ENCODE assay signal across 8 cellular contexts in the genomic region with DNA sequence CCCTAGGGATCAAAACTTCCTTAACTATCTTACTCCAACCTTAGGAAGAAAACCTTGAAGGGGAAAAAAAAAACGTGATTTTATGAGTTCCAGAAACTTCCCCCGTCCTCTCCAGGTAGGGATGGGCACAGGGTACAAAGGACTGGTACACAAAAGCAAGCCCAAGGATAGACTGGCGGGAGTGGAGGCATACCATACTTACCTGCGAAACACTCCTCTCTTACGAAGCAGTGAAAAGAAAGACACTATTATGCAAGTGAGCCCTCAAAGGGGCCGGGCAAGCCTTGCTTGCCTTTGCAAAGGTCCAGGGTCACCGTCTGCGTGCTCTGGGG. TPM values are rescaled to one million over a fixed set of nuclear protein-coding genes. Genes with fewer than 3 reads are reported as not detected.
DNase-seq lines count a peak whose midpoint lies in the region; ATAC-seq lines count a peak whose summit lies in the region.

No MANE protein-coding gene starts in this region.

- H3K4me1 ChIP-seq in ectodermal cell (ENCODE audit: control insufficient read depth, insufficient read depth, low read length) = peaks cover 4% of the 10 kb centered on the region
- H3K4me1 ChIP-seq in mononuclear cell (ENCODE audit: insufficient read depth, low read length) = no peaks in the 10 kb centered on the region
- H3K4me1 ChIP-seq in aorta (ENCODE audit: control insufficient read depth in 1 of 2, insufficient read depth in 2 of 2, low read length in 2 of 2) = no peaks in the 10 kb centered on the region

- H3K27ac ChIP-seq in ectodermal cell (ENCODE audit: insufficient read depth, low read depth, low read length, poor library complexity, severe bottlenecking) = peak overlapping the region; percentile 85
- no peak overlapping the region for H3K27ac ChIP-seq in aorta (ENCODE audit: low read depth in 1 of 2, low read length in 2 of 2)

- WGBS in ectodermal cell, 2 experiments = 3 to 4% methylated on average over 7 to 8 of the region's 8 CpGs
- 17 to 28% methylated on average over 8 of the region's 8 CpGs for WGBS in aorta, 2 donors

- peak overlapping the region; percentile 57 for H3K4me3 ChIP-seq in ectodermal cell (ENCODE audit: insufficient read depth, low read depth, low read length)
- H3K4me3 ChIP-seq in mononuclear cell (ENCODE audit: low read length) = peak overlapping the region; percentile 31
- H3K4me3 ChIP-seq in aorta (ENCODE audit: low read length in 2 of 2) = peak overlapping the region in 1 of 2 donors; percentile 52

- H3K9me3 ChIP-seq in ectodermal cell (ENCODE audit: control insufficient read depth, low read length) (no peaks in the 10 kb centered on the region), mononuclear cell (ENCODE audit: low read depth, low read length) (no peaks in the 10 kb centered on the region), aorta (ENCODE audit: control insufficient read depth, low read length) (no peaks in the 10 kb centered on the region)

- H3K27me3 Mint-ChIP-seq in activated naive CD4-positive, alpha-beta T cell treated with anti-CD3 and anti-CD28 coated beads, Interleukin-2, amount 50 U/mL, for 24 hours = peaks cover 4% of the 10 kb centered on the region

- intact Hi-C loops in aorta (cut with DNase I) = no loop called here

- peaks cover 14% of the 10 kb centered on the region for H3K4me1 Mint-ChIP-seq in activated naive CD4-positive, alpha-beta T cell treated with anti-CD3 and anti-CD28 coated beads, Interleukin-2, amount 50 U/mL, for 24 hours

- H3K27me3 ChIP-seq in ectodermal cell (ENCODE audit: control insufficient read depth, insufficient read depth, low read length, poor library complexity, severe bottlenecking) (no peaks in the 10 kb centered on the region), mononuclear cell (ENCODE audit: insufficient read depth, low read length) (peaks cover 30% of the 10 kb centered on the region), aorta (ENCODE audit: control insufficient read depth in 1 of 2, insufficient read depth in 2 of 2, low read length in 1 of 2) (no peaks in the 10 kb centered on the region)

- H3K36me3 Mint-ChIP-seq in activated naive CD4-positive, alpha-beta T cell treated with anti-CD3 and anti-CD28 coated beads, Interleukin-2, amount 50 U/mL, for 24 hours = no peaks in the 10 kb centered on the region

- DNase-seq in activated naive CD4-positive, alpha-beta T cell treated with Interleukin-2 at 50 U/mL for 16 hours = no peak
- DNase-seq in aorta (no peak), mesenteric fat pad (ENCODE audit: low spot score) (no peak)

- H3K27ac Mint-ChIP-seq in activated naive CD4-positive, alpha-beta T cell treated with anti-CD3 and anti-CD28 coated beads, Interleukin-2, amount 50 U/mL, for 24 hours = no peak overlapping the region

- ATAC-seq in aorta (ENCODE audit: low FRiP score) (peak; percentile 43), GM19452 (IDR thresholded peaks at IDR 0.05; ENCODE audit: unreplicated experiment) (no peak), HG02610 (IDR thresholded peaks at IDR 0.05; ENCODE audit: unreplicated experiment) (no peak)

- no peaks in the 10 kb centered on the region for H3K9me3 Mint-ChIP-seq in activated naive CD4-positive, alpha-beta T cell treated with anti-CD3 and anti-CD28 coated beads, Interleukin-2, amount 50 U/mL, for 24 hours

- H3K36me3 ChIP-seq in ectodermal cell (ENCODE audit: control insufficient read depth, insufficient read depth, low read length) (peaks cover 8% of the 10 kb centered on the region), aorta (ENCODE audit: control insufficient read depth in 1 of 2, insufficient read depth in 2 of 2, low read length in 1 of 2) (no peaks in the 10 kb centered on the region)

- peak overlapping the region; percentile 96 for H3K4me3 Mint-ChIP-seq in activated naive CD4-positive, alpha-beta T cell treated with anti-CD3 and anti-CD28 coated beads, Interleukin-2, amount 50 U/mL, for 24 hours

RNA-seq across cellular contexts. Expression of gene TSPAN6, which starts 0.7 kb away (rescaled TPM):
- 161 TPM for polyA plus RNA-seq in ectodermal cell (2013, experiment 1 of 4)
- polyA plus RNA-seq in ectodermal cell (2013, experiment 2 of 4) = 173 TPM
- 115 TPM for polyA plus RNA-seq in ectodermal cell (2013, experiment 3 of 4)
- polyA plus RNA-seq in ectodermal cell (2013, experiment 4 of 4) = 134 TPM
- total RNA-seq in mononuclear cell (0.94 TPM), aorta (10 to 100 TPM in 1 of 2 donors, 1 to 10 TPM in 1; 9.5 to 12.2 TPM), mesenteric fat pad (34.7 TPM)
- 1 to 10 TPM; 5.6 to 8.9 TPM for polyA plus RNA-seq in aorta

RNA-seq across cellular contexts. Expression of gene SRPX2, which starts 8.0 kb away (rescaled TPM):
- polyA plus RNA-seq in ectodermal cell (2013, experiment 1 of 4) = 0.72 TPM
- 0.28 TPM for polyA plus RNA-seq in ectodermal cell (2013, experiment 2 of 4)
- 0.64 TPM for polyA plus RNA-seq in ectodermal cell (2013, experiment 3 of 4)
- 0.28 TPM for polyA plus RNA-seq in ectodermal cell (2013, experiment 4 of 4)
- total RNA-seq in mononuclear cell = not detected
- total RNA-seq in aorta = 10 to 100 TPM; 36.8 to 48.2 TPM
- 10 to 100 TPM; 11.6 to 20.5 TPM for polyA plus RNA-seq in aorta
- 224 TPM for total RNA-seq in mesenteric fat pad

RNA-seq across cellular contexts. Expression of gene TNMD, which starts 51.2 kb away (rescaled TPM):
- polyA plus RNA-seq in ectodermal cell (2013, experiment 1 of 4) = not detected
- not detected for polyA plus RNA-seq in ectodermal cell (2013, experiment 2 of 4)
- polyA plus RNA-seq in ectodermal cell (2013, experiment 3 of 4) = 0.27 TPM
- polyA plus RNA-seq in ectodermal cell (2013, experiment 4 of 4) = 0.28 TPM
- total RNA-seq in mononuclear cell = not detected
- total RNA-seq in aorta = under 1 TPM; 0.36 TPM
- polyA plus RNA-seq in aorta = not detected
- 39.1 TPM for total RNA-seq in mesenteric fat pad

Comparison
In these comparisons a context has a peak if more than half of its experiments do, and no peak if none do; other contexts are left out.
1. RNA of gene SRPX2, which starts 8.0 kb away (total RNA-seq): 224 TPM in mesenteric fat pad (single experiment) and 36.8 to 48.2 TPM in aorta; not detected in mononuclear cell (single experiment); every median in the first group is over 10 times any median in the second.
2. RNA of gene TNMD, which starts 51.2 kb away (total RNA-seq): 39.1 TPM in mesenteric fat pad (single experiment); 0.36 TPM in aorta and not detected in mononuclear cell (single experiment); every median in the first group is over 10 times any median in the second.